8 cellular contexts compared by ENCODE assay signal in genomic region chr12:6534158-6534913, GRCh38. TPM values are rescaled to one million over a fixed set of nuclear protein-coding genes. Genes with fewer than 3 reads are reported as not detected.
DNase-seq lines count a peak whose midpoint lies in the region; ATAC-seq, FAIRE-seq and TF ChIP-seq lines count a peak whose summit lies in the region.

TSS of gene GAPDH (plus strand) at chr12:6534517. CDS start at chr12:6534833, 316 bp downstream.

- peak; percentile 59 for ATAC-seq in HG02840 (IDR thresholded peaks at IDR 0.05; ENCODE audit: low FRiP score, unreplicated experiment)
- ATAC-seq in T-cell (replicated peaks in 1 of 4) = peak; percentile 68 to 74 (median 71)
- ATAC-seq in upper lobe of right lung = peak; percentile 85

- peak within 1 kb of the TSS; percentile 90 to 97 (median 94) for H3K4me3 Mint-ChIP-seq in T-cell

- peaks cover 60% of the 10 kb centered on the region for H3K36me3 ChIP-seq in upper lobe of right lung

- H3K4me1 ChIP-seq in upper lobe of right lung = peaks cover 34% of the 10 kb centered on the region

- no peaks in the 10 kb centered on the region for H3K27me3 Mint-ChIP-seq in T-cell

- peak; percentile 81 for FAIRE-seq in GM12892 (lab: Jason Lieb, UNC)

- POLR2A ChIA-PET in T-cell (lab: Charles Lee) = interaction anchor here (0.6 to 0.9 kb wide), 5 partner anchors 10 to 295 kb away, joined by 3 to 14 read pairs (median 4); no protein-coding TSS in a partner anchor

- peaks cover 48 to 60% (median 51%) of the 10 kb centered on the region in 3 donors for H3K4me1 Mint-ChIP-seq in T-cell

- H3K27me3 ChIP-seq in upper lobe of right lung = no peaks in the 10 kb centered on the region

- H3K27ac ChIP-seq in adipose tissue (ENCODE audit: low read depth, low read length) (peak within 1 kb of the TSS; percentile 95), upper lobe of right lung (peak within 1 kb of the TSS; percentile 94)

- no peaks in the 10 kb centered on the region for H3K9me3 Mint-ChIP-seq in T-cell

- CTCF ChIA-PET in T-cell (lab: Charles Lee) = interaction anchor here (0.6 to 1.3 kb wide), 10 partner anchors 12 to 412 kb away, joined by 3 to 15 read pairs (median 3); no protein-coding TSS in a partner anchor

- peak within 1 kb of the TSS; percentile 91 for H3K4me3 ChIP-seq in upper lobe of right lung

- 0 to 1% (median 1%) methylated on average over 42 to 69 of the region's 69 CpGs for WGBS in adipose tissue, 3 donors

- intact Hi-C loops in cardiac septum (cut with DNase I) (loop anchor here (2.0 to 5.0 kb wide), 3 partner anchors 42 to 197 kb away; partner anchors contain the start of genes MRPL51 and VAMP1), posterior vena cava (cut with DNase I) (loop anchor here in 1 of 2 donors (10.0 kb wide), 1 partner anchor 330 kb away; the partner anchor contains the start of gene CD9), upper lobe of right lung (cut with DNase I) (no loop called here)

- peak; percentile 92 for DNase-seq in GM12892 (ENCODE audit: insufficient read length)
- DNase-seq in NCI-H1436 treated with DMSO at 0.1 percent for 48 hours (lab: John Stamatoyannopoulos, UW) = peak; percentile 85
- peak; percentile 66 to 85 (median 79) for DNase-seq in T-cell
- DNase-seq in cardiac septum (ENCODE audit: low spot score) = peak; percentile 97
- DNase-seq in posterior vena cava (ENCODE audit: low spot score) = peak; percentile 98
- DNase-seq in upper lobe of right lung = peak; percentile 95

- H3K27ac Mint-ChIP-seq in T-cell = peak within 1 kb of the TSS; percentile 98

- TF ChIP-seq CTCF in upper lobe of right lung (IDR thresholded peaks at IDR 0.05) = no peak

- no peaks in the 10 kb centered on the region for H3K9me3 ChIP-seq in upper lobe of right lung

- peaks cover 33% of the 10 kb centered on the region for H3K36me3 Mint-ChIP-seq in T-cell

- peak; percentile 98 for TF ChIP-seq POLR2A in GM12892 (IDR thresholded peaks at IDR 0.05; ENCODE audit: low read depth, low read length)

RNA-seq across cellular contexts. Expression of gene GAPDH, which starts in this region (rescaled TPM):
- polyA plus RNA-seq in GM12892 (2012; ENCODE audit: missing spikeins) = 6,742 TPM
- total RNA-seq in T-cell (100 to 1,000 TPM; 500 to 643 (median 605) TPM), cardiac septum (4,827 TPM), posterior vena cava (1,000 to 10,000 TPM; 2,037 to 2,666 TPM), upper lobe of right lung (736 TPM)
- polyA plus RNA-seq in adipose tissue = 1,000 to 10,000 TPM in 2 of 3 donors, 100 to 1,000 TPM in 1; 763 to 1,731 (median 1,287) TPM

Comparison
In these comparisons a context has a peak if more than half of its experiments do, and no peak if none do; other contexts are left out.
1. Peak in every context shown above with its lines: DNase-seq, ATAC-seq, H3K4me3 ChIP-seq and H3K27ac ChIP-seq.